In the genomic region with DNA sequence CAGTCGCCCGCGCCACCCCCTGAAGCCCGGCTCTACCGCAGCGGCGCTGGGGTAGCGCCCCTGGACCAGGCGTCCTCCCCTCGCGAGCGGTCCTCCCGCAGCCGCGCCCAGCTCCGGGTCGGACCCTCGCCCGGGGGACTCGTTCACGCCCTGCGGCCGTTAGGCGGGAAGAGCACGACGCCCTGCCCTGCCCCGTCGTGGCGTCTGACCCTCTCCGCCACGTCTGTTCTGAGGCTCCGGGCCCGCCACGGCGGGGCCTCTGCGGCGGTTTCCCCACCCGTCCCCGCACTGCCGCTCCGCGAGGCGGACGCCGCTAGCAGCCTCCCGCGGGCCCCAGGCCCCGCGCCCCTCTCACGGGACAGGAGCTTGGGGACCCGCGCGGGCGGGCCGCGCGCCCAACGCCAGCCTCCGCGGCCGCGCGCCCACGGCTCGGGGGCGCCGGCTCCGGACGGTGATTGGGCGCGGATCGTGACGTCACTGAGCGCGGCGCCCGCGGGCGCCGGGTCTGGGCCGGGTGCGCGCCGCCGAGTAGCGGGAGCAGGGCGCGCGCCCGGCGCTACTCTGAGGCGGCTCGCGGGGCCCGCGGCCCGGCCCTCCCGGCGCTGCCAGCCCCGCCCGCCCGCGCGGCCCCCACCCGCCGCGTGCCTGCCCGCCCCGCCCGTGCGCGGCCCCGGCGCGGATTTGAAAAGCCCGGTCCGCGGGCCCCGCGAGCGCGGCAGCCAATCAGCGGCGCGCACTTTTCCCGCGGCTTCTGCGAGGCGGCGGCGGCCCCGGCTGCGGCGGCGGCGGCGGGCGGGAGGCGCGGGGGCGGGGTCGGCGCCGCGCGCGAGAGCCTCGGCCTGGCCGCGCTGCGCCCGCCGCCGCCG, we compare ENCODE assay signal across 8 cellular contexts. TPM values are rescaled to one million over a fixed set of nuclear protein-coding genes. Genes with fewer than 3 reads are reported as not detected.
DNase-seq lines count a peak whose midpoint lies in the region.

Gene NSD2, plus strand, starts transcription at position 816 of the 866 bp plus-strand sequence. CDS start 29,262 bp downstream, outside the sequence.

- H3K14ac ChIP-seq in neuronal stem cell (ENCODE audit: low read length): peak within 1 kb of the TSS; percentile 60

- peaks cover 2% of the 10 kb centered on the region for H3K79me1 ChIP-seq in neuronal stem cell (ENCODE audit: low read depth, low read length)

- no peak within 1 kb of the TSS for H3K4ac ChIP-seq in neuronal stem cell (ENCODE audit: low read length)

- no peak within 1 kb of the TSS for H2BK12ac ChIP-seq in neuronal stem cell (ENCODE audit: low read length)

- peak within 1 kb of the TSS; percentile 75 for H3K4me2 ChIP-seq in neuronal stem cell (ENCODE audit: insufficient read depth, low read length, poor library complexity, severe bottlenecking)

- in situ Hi-C loops in HAP-1 (cut with MboI; ENCODE audit: low sequenced_read_pairs): no loop called here

- H3K4me1 ChIP-seq in HAP-1: peaks cover 28% of the 10 kb centered on the region
- peaks cover 26% of the 10 kb centered on the region for H3K4me1 ChIP-seq in SJSA1 (replicated peaks)
- H3K4me1 ChIP-seq in neuronal stem cell (ENCODE audit: control insufficient read depth in 2 of 2, insufficient read depth in 1 of 2, low read depth in 1 of 2, low read length in 2 of 2): peaks cover 15 to 22% of the 10 kb centered on the region in 2 donors
- H3K4me1 ChIP-seq in subcutaneous abdominal adipose tissue (ENCODE audit: control insufficient read depth in 5 of 5, insufficient read depth in 5 of 5, low read length in 5 of 5): peaks cover 0 to 24% (median 20%) of the 10 kb centered on the region in 5 donors

- H4K91ac ChIP-seq in neuronal stem cell (ENCODE audit: low read depth, low read length, poor library complexity): no peak within 1 kb of the TSS

- H3K4me3 ChIP-seq in HAP-1: peak within 1 kb of the TSS; percentile 68
- H3K4me3 ChIP-seq in MG63: peak within 1 kb of the TSS; percentile 67
- H3K4me3 ChIP-seq in SJSA1: peak within 1 kb of the TSS; percentile 78
- H3K4me3 ChIP-seq in neuronal stem cell (ENCODE audit: low read length in 2 of 2): peak within 1 kb of the TSS; percentile 78 to 95
- H3K4me3 ChIP-seq in subcutaneous abdominal adipose tissue (ENCODE audit: low read depth in 1 of 5, low read length in 5 of 5): peak within 1 kb of the TSS; percentile 70 to 87 (median 78)

- H3K18ac ChIP-seq in neuronal stem cell (ENCODE audit: low read length): peak within 1 kb of the TSS; percentile 99

- H3K27me3 ChIP-seq in HAP-1 (ENCODE audit: low read depth) (no peaks in the 10 kb centered on the region), MG63 (no peaks in the 10 kb centered on the region), SJSA1 (replicated peaks) (no peaks in the 10 kb centered on the region), neuronal stem cell (ENCODE audit: control insufficient read depth in 3 of 3, insufficient read depth in 3 of 3, low read depth in 1 of 3, low read length in 3 of 3) (peaks cover 0 to 2% (median 0%) of the 10 kb centered on the region in 3 experiments), subcutaneous abdominal adipose tissue (ENCODE audit: control insufficient read depth in 5 of 5, insufficient read depth in 4 of 5, low read length in 5 of 5) (peaks cover 0 to 12% (median 10%) of the 10 kb centered on the region in 5 donors)

- H2AK5ac ChIP-seq in neuronal stem cell (ENCODE audit: low read depth, low read length): peak within 1 kb of the TSS; percentile 96

- peak within 1 kb of the TSS; percentile 98 for H2BK5ac ChIP-seq in neuronal stem cell (ENCODE audit: low read length)

- H2BK120ac ChIP-seq in neuronal stem cell (ENCODE audit: low read depth, low read length): peak within 1 kb of the TSS; percentile 96

- no CpG with 5 or more reads among the region's 155 CpGs for WGBS in neuronal stem cell (ENCODE audit: extremely low coverage in 2 of 2, insufficient read length in 2 of 2, insufficient replicate concordance in 1 of 2), 2 donors

- H3K9me3 ChIP-seq in HAP-1 (no peaks in the 10 kb centered on the region), MG63 (no peaks in the 10 kb centered on the region), SJSA1 (replicated peaks) (peaks cover 3% of the 10 kb centered on the region; the same call in 1 of the 2 replicates), neuronal stem cell (replicated peaks in 1 of 2; ENCODE audit: control insufficient read depth in 2 of 2, insufficient read depth in 1 of 2, low read depth in 1 of 2, low read length in 2 of 2) (no peaks in the 10 kb centered on the region), subcutaneous abdominal adipose tissue (ENCODE audit: control insufficient read depth in 5 of 5, low read length in 5 of 5) (no peaks in the 10 kb centered on the region)

- H3K23ac ChIP-seq in neuronal stem cell (ENCODE audit: low read depth, low read length, poor library complexity): peak within 1 kb of the TSS; percentile 91

- H3K36me3 ChIP-seq in HAP-1 (replicated peaks) (no peaks in the 10 kb centered on the region; the same call in none of the 2 replicates), MG63 (no peaks in the 10 kb centered on the region; the same call in 1 of the 2 replicates), SJSA1 (peaks cover 6% of the 10 kb centered on the region; the same call in 1 of the 2 replicates), neuronal stem cell (replicated peaks in 1 of 2; ENCODE audit: control insufficient read depth in 2 of 2, insufficient read depth in 2 of 2, low read length in 2 of 2) (peaks cover 2 to 21% of the 10 kb centered on the region in 2 donors), subcutaneous abdominal adipose tissue (ENCODE audit: control insufficient read depth in 5 of 5, insufficient read depth in 5 of 5, low read length in 5 of 5) (no peaks in the 10 kb centered on the region)

- H4K8ac ChIP-seq in neuronal stem cell (ENCODE audit: low read depth, low read length): peak within 1 kb of the TSS; percentile 75

- H3K9ac ChIP-seq in neuronal stem cell (ENCODE audit: low read depth, low read length, poor library complexity) (peak within 1 kb of the TSS; percentile 97), subcutaneous abdominal adipose tissue (ENCODE audit: low read length in 5 of 5) (peak within 1 kb of the TSS; percentile 71 to 91 (median 87))

- H2AFZ ChIP-seq in neuronal stem cell (ENCODE audit: low read length): peak within 1 kb of the TSS; percentile 84

- H3K27ac ChIP-seq in SJSA1 (peak within 1 kb of the TSS; percentile 100), neuronal stem cell (replicated peaks; ENCODE audit: low read length) (peak within 1 kb of the TSS; percentile 94), subcutaneous abdominal adipose tissue (ENCODE audit: low read depth, low read length) (peak within 1 kb of the TSS; percentile 86)

- peak; percentile 83 for DNase-seq in GDM1 (lab: John Stamatoyannopoulos, UW)
- DNase-seq in HAP-1 (ENCODE audit: low spot score in 2 of 2): peak; percentile 86 to 92
- DNase-seq in MG63: peak; percentile 88
- peak; percentile 77 to 83 for DNase-seq in SJSA1 (ENCODE audit: low read depth in 1 of 2, low spot score in 2 of 2)
- DNase-seq in activated gamma-delta T cell treated with anti-CD3 and anti-CD28 coated beads, Interleukin-2, amount 50 U/mL, for 16 hours (ENCODE audit: low read depth): peak; percentile 73
- DNase-seq in foreskin melanocyte: peak; percentile 79
- peak; percentile 88 for DNase-seq in neuronal stem cell (ENCODE audit: low spot score)

- H2BK15ac ChIP-seq in neuronal stem cell (ENCODE audit: low read length): peak within 1 kb of the TSS; percentile 73

RNA-seq across cellular contexts. Expression of gene NSD2, which starts in this region (rescaled TPM):
- 34.1 and 39.9 TPM in 2 replicates for total RNA-seq in MG63 (2014; rRNA removed; shearing (Covaris generic); ENCODE audit: low replicate concordance)
- 35.9 and 39.0 TPM in 2 replicates for total RNA-seq in SJSA1 (2014; rRNA removed; shearing (Covaris generic))
- 119 TPM for polyA plus RNA-seq in neuronal stem cell (2013, experiment 1 of 2)
- polyA plus RNA-seq in neuronal stem cell (2013, experiment 2 of 2): 115 TPM

Comparison
In these comparisons a context has a peak if more than half of its experiments do, and no peak if none do; other contexts are left out.
1. Peak in every context shown above with its lines: DNase-seq, H3K4me3 ChIP-seq and H3K27ac ChIP-seq.